Comparison of ENCODE assay signal across 29 cellular contexts in the genomic region with DNA sequence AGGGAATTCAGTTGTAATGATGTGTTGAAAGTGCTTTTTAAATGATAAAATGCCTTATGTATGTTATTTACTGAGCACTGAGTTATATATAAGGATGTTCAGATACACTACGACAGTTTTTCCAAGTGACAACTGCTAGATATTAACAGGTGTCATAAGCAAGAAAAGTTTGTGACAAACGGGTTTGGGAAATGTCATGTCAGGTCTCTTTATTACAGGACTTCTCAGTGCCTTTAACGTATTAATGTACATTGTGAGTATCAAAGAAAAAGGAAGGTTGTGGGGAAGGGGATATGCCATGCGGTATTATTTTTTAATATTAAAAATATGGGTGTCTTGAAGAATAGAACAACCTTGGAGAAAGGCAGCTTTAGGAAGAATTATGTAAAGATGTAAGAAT.
"Had no signal": no experiment of that assay in that cellular context is flagged by ENCODE, and none has a peak within 500 bp of the region (broad histone marks: within the 10 kb centered on the region; RNA-seq: fewer than 3 reads in every experiment).

No MANE protein-coding gene starts in this region.

- H3K36me3 Mint-ChIP-seq: activated naive CD8-positive, alpha-beta T cell had no signal

- ATAC-seq: activated CD4-positive, CD25-positive, alpha-beta regulatory T cell treated with anti-CD3 and anti-CD28 coated beads, Interleukin-2, amount 50 U/mL, for 24 hours; activated CD8-positive, alpha-beta T cell treated with anti-CD3 and anti-CD28 coated beads for 36 hours; activated T-cell treated with anti-CD3 and anti-CD28 coated beads, Interleukin-2, amount 50 U/mL, for 4 hours; activated T-helper 17 cell treated with anti-CD3 and anti-CD28 coated beads, Interleukin-2, amount 50 U/mL, for 72 hours; body of pancreas; esophagus mucosa; T-helper 17 cell had no signal

- H3K4me3 Mint-ChIP-seq: activated B cell treated with CpG ODN at 0.5 μM for 24 hours; activated CD8-positive, alpha-beta T cell treated with anti-CD3 and anti-CD28 coated beads for 36 hours; activated naive CD8-positive, alpha-beta T cell; activated T-cell treated with anti-CD3 and anti-CD28 coated beads, Interleukin-2, amount 50 U/mL, for 4 hours; activated T-helper 17 cell treated with anti-CD3 and anti-CD28 coated beads, Interleukin-2, amount 50 U/mL, for 72 hours; T-helper 17 cell; T-helper 2 cell treated with Interferon-gamma antibody and Interleukin-4, amounts not matched to agents 5 μg/mL and 100 μg/mL, for 36 hours had no signal

- H3K9me3 Mint-ChIP-seq: activated B cell treated with CpG ODN at 0.5 μM for 24 hours; activated CD8-positive, alpha-beta T cell treated with anti-CD3 and anti-CD28 coated beads for 36 hours; activated T-cell treated with anti-CD3 and anti-CD28 coated beads, Interleukin-2, amount 50 U/mL, for 4 hours; activated T-helper 17 cell treated with anti-CD3 and anti-CD28 coated beads, Interleukin-2, amount 50 U/mL, for 72 hours; T-helper 2 cell treated with Interferon-gamma antibody and Interleukin-4, amounts not matched to agents 5 μg/mL and 100 μg/mL, for 36 hours had no signal

- H3K4me1 ChIP-seq: colonic mucosa had no signal

- H3K27me3 ChIP-seq: body of pancreas, colonic mucosa had no signal

- H3K4me1 Mint-ChIP-seq: activated T-helper 17 cell treated with anti-CD3 and anti-CD28 coated beads, Interleukin-2, amount 50 U/mL, for 72 hours had no signal

- H3K4me3 ChIP-seq: body of pancreas, colonic mucosa had no signal

- H3K27ac Mint-ChIP-seq: activated B cell treated with CpG ODN at 0.5 μM for 24 hours; activated CD8-positive, alpha-beta T cell treated with anti-CD3 and anti-CD28 coated beads for 36 hours; activated naive CD8-positive, alpha-beta T cell; activated T-helper 17 cell treated with anti-CD3 and anti-CD28 coated beads, Interleukin-2, amount 50 U/mL, for 72 hours; T-helper 17 cell; T-helper 2 cell treated with Interferon-gamma antibody and Interleukin-4, amounts not matched to agents 5 μg/mL and 100 μg/mL, for 36 hours had no signal

- H3K27me3 Mint-ChIP-seq: activated T-helper 17 cell treated with anti-CD3 and anti-CD28 coated beads, Interleukin-2, amount 50 U/mL, for 72 hours had no signal

- FAIRE-seq: endometrium, frontal cortex had no signal

- H3K27ac ChIP-seq: body of pancreas, colonic mucosa, WERI-Rb-1 had no signal

- H3K9me3 ChIP-seq: body of pancreas, colonic mucosa had no signal

- DNase-seq: activated B cell treated with CpG ODN at 0.5 μM for 24 hours; activated CD4-positive, alpha-beta T cell treated with anti-CD3 and anti-CD28 coated beads for 48 hours; activated CD4-positive, alpha-beta T cell treated with anti-CD3 and anti-CD28 coated beads, Interleukin-2, amount 50 U/mL, for 1 hour; activated CD4-positive, alpha-beta T cell treated with anti-CD3 and anti-CD28 coated beads, Interleukin-2, amount 50 U/mL, for 48 hours; activated CD8-positive, alpha-beta memory T cell treated with anti-CD3 and anti-CD28 coated beads for 24 hours; activated CD8-positive, alpha-beta T cell treated with anti-CD3 and anti-CD28 coated beads for 36 hours; activated effector memory CD4-positive, alpha-beta T cell treated with Interleukin-2 at 50 U/mL for 16 hours; activated gamma-delta T cell treated with Interleukin-2 at 50 U/mL for 16 hours; activated naive CD4-positive, alpha-beta T cell treated with anti-CD3 and anti-CD28 coated beads, Interleukin-2, amount 50 U/mL, for 16 hours; activated naive CD4-positive, alpha-beta T cell treated with Interleukin-2 at 50 U/mL for 16 hours; activated T-cell treated with anti-CD3 and anti-CD28 coated beads, Interleukin-2, amount 50 U/mL, for 4 hours; amniotic stem cell; anterior cingulate cortex; body of pancreas; caudate nucleus; colonic mucosa; effector CD8-positive, alpha-beta T cell; foreskin fibroblast; head of caudate nucleus; T-helper 17 cell; T1000; WERI-Rb-1 had no signal

- H3K36me3 ChIP-seq: colonic mucosa, WERI-Rb-1 had no signal
